ENCODE assay signal across 9 cellular contexts in the genomic region with DNA sequence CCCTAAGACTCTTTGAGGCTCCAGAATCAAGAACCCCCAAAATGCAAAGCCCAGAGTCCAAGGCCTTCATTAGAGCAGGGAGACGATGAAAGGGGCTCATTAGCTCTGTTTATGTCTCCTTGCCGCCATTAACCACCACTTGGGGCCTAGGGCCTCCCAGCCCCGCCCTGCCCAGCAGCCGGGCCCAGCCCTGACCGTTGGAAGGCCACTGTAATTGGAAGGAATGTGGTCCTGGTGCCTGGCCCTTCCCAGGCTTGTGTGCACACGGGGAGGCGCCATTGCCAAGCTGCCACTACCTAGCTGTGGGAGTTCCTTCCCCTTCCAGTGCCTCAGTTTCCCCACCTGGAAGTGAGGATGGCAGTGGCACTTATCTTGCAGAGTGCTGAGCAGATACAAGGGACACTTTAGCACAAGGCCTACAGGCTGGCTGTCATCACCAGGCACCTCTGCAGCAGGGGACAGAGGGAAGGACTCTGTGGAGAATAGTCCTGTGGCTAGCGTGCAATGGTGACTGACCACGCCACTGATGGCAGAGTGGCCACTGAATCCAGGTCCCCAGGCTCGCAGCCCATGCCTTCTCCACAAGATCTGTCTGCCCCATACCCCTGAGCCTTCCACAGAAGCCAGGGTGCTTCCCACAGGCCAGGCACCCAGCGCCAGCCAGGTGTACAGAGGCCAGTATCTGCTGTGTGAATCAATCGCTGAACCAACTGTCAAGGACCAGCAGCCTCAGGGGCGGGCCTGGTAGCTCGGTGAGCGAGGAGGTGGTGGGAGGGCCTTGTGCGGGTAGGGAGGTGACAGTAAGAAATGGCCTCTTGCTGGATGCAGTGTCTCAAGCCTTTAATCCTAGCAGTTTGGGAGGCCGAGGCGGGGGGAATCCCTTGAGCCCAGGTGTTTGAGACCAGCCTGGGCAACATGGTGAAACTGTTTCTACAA. TPM values are rescaled to one million over a fixed set of nuclear protein-coding genes. Genes with fewer than 3 reads are reported as not detected.
A peak's percentile ranks its signal among the peaks of the same experiment; 100 is the strongest.
DNase-seq lines count a peak whose midpoint lies in the region; ATAC-seq and TF ChIP-seq lines count a peak whose summit lies in the region.
"Had no signal": no experiment of that assay in that cellular context is flagged by ENCODE, and none has a peak within 500 bp of the region (broad histone marks: within the 10 kb centered on the region; RNA-seq: fewer than 3 reads in every experiment).

No MANE protein-coding gene starts in this region.

- TF ChIP-seq CTCF in left ventricle myocardium inferior (IDR thresholded peaks at IDR 0.05; ENCODE audit: borderline replicate concordance) (no peak), type B pancreatic cell (conservative IDR thresholded peaks at IDR 0.05) (no peak)

- peak overlapping the region; percentile 95 for H3K27ac ChIP-seq in left ventricle myocardium inferior (replicated peaks)

- H3K4me1 Mint-ChIP-seq in activated CD4-positive, alpha-beta memory T cell treated with anti-CD3 and anti-CD28 coated beads for 36 hours (ENCODE audit: low read depth): peaks cover 73% of the 10 kb centered on the region
- peaks cover 25% of the 10 kb centered on the region for H3K4me1 Mint-ChIP-seq in type B pancreatic cell (ENCODE audit: unreplicated experiment)

- peak overlapping the region; percentile 38 for H3K4me3 Mint-ChIP-seq in activated CD4-positive, alpha-beta memory T cell treated with anti-CD3 and anti-CD28 coated beads for 36 hours
- peak overlapping the region; percentile 70 for H3K4me3 Mint-ChIP-seq in type B pancreatic cell

- no peak for ATAC-seq in Right ventricle myocardium superior (ENCODE audit: poor library complexity)
- no peak for ATAC-seq in HG03354 (IDR thresholded peaks at IDR 0.05; ENCODE audit: poor library complexity, severe bottlenecking, unreplicated experiment)
- ATAC-seq in GM18511 (IDR thresholded peaks at IDR 0.05; ENCODE audit: unreplicated experiment): no peak

- DNase-seq in left ventricle myocardium inferior (no peak), Right ventricle myocardium superior (no peak), left kidney (ENCODE audit: low read depth, low spot score) (peak; percentile 58), type B pancreatic cell (ENCODE audit: extremely low spot score, unreplicated experiment) (no peak), COLO829 (ENCODE audit: low spot score) (no peak)
- DNase-seq in activated CD4-positive, alpha-beta memory T cell treated with anti-CD3 and anti-CD28 coated beads for 36 hours: peak; percentile 82
- DNase-seq: NCI-H774 had no signal

- no peaks in the 10 kb centered on the region for H3K36me3 ChIP-seq in left ventricle myocardium inferior

- no peaks in the 10 kb centered on the region for H3K27me3 ChIP-seq in left ventricle myocardium inferior (ENCODE audit: low read depth)

- H3K4me1 ChIP-seq in left ventricle myocardium inferior: peaks cover 87% of the 10 kb centered on the region

- CTCF ChIA-PET in activated CD4-positive, alpha-beta memory T cell treated with anti-CD3 and anti-CD28 coated beads for 36 hours (lab: Charles Lee): interaction anchor here (0.8 to 10.7 kb wide), 12 partner anchors 9 to 170 kb away, joined by 3 to 552 read pairs (median 28); a partner anchor contains a TSS

- intact Hi-C loops in left ventricle myocardium inferior (cut with micrococcal nuclease): loop anchor here (10.0 kb wide), 1 partner anchor 108 kb away; a partner anchor contains a TSS
- intact Hi-C loops in Right ventricle myocardium superior (cut with DNase I): no loop called here
- intact Hi-C loops in activated CD4-positive, alpha-beta memory T cell treated with anti-CD3 and anti-CD28 coated beads for 36 hours (cut with micrococcal nuclease): loop anchor here (10.0 kb wide), 2 partner anchors 198 to 922 kb away; a partner anchor contains a TSS

- H3K9me3 Mint-ChIP-seq in activated CD4-positive, alpha-beta memory T cell treated with anti-CD3 and anti-CD28 coated beads for 36 hours: no peaks in the 10 kb centered on the region
- H3K9me3 Mint-ChIP-seq in type B pancreatic cell: no peaks in the 10 kb centered on the region

- no peak overlapping the region for H3K4me3 ChIP-seq in left ventricle myocardium inferior

- POLR2A ChIA-PET in activated CD4-positive, alpha-beta memory T cell treated with anti-CD3 and anti-CD28 coated beads for 36 hours (lab: Charles Lee): interaction anchor here (0.6 to 2.9 kb wide), 5 partner anchors 8 to 228 kb away, joined by 3 to 42 read pairs (median 4); no protein-coding TSS in a partner anchor

- H3K36me3 Mint-ChIP-seq in activated CD4-positive, alpha-beta memory T cell treated with anti-CD3 and anti-CD28 coated beads for 36 hours: no peaks in the 10 kb centered on the region
- no peaks in the 10 kb centered on the region for H3K36me3 Mint-ChIP-seq in type B pancreatic cell

- no peaks in the 10 kb centered on the region for H3K9me3 ChIP-seq in left ventricle myocardium inferior (replicated peaks)

- H3K27ac Mint-ChIP-seq in activated CD4-positive, alpha-beta memory T cell treated with anti-CD3 and anti-CD28 coated beads for 36 hours: peak overlapping the region; percentile 84
- peak overlapping the region; percentile 84 for H3K27ac Mint-ChIP-seq in type B pancreatic cell

- no peaks in the 10 kb centered on the region for H3K27me3 Mint-ChIP-seq in activated CD4-positive, alpha-beta memory T cell treated with anti-CD3 and anti-CD28 coated beads for 36 hours
- no peaks in the 10 kb centered on the region for H3K27me3 Mint-ChIP-seq in type B pancreatic cell

RNA-seq across cellular contexts. Expression of a gene that starts 20.8 kb away (rescaled TPM):
- total RNA-seq in left ventricle myocardium inferior: 6.3 TPM
- 6.4 TPM for total RNA-seq in Right ventricle myocardium superior
- total RNA-seq in activated CD4-positive, alpha-beta memory T cell treated with anti-CD3 and anti-CD28 coated beads for 36 hours: 1 to 10 TPM; 3.2 to 3.6 TPM
- 21.0 and 54.9 TPM in 2 replicates for total RNA-seq in type B pancreatic cell (ENCODE audit: low replicate concordance)

RNA-seq across cellular contexts. Expression of a gene that starts 21.9 kb away (rescaled TPM):
- total RNA-seq in left ventricle myocardium inferior (24.6 TPM), Right ventricle myocardium superior (33.1 TPM), type B pancreatic cell (ENCODE audit: low replicate concordance) (64.8 and 86.3 TPM in 2 replicates)
- total RNA-seq in activated CD4-positive, alpha-beta memory T cell treated with anti-CD3 and anti-CD28 coated beads for 36 hours: 10 to 100 TPM; 65.4 TPM

Comparison
In these comparisons a context has a peak if more than half of its experiments do, and no peak if none do; other contexts are left out.
1. DNase-seq: peak in activated CD4-positive, alpha-beta memory T cell treated with anti-CD3 and anti-CD28 coated beads for 36 hours (single experiment) and left kidney (single experiment); none in left ventricle myocardium inferior (single experiment), Right ventricle myocardium superior (single experiment), type B pancreatic cell (single experiment) and COLO829 (single experiment).